ENCODE assay signal across 12 cellular contexts in the genomic region with DNA sequence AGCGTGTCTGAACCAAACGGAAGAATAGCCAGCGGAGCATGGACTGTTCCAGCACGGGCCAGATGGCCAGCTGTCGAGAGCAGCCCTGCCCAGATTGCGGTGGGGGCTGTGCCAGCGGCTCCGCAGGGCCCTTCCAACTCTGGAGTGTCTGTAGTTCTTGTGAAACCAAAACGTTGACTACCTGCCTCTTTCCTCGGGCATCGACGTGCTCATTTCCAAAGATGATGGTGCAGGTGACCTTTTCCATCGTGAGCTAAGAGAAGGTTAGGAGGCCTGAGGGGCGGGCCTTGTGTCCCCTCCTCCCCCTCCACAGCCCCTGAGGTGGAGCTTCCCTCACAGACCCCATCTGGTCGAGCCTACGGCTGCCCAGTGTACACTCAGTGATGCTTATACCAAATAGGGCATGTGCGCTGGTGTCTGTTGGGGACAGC. TPM values are rescaled to one million over a fixed set of nuclear protein-coding genes. Genes with fewer than 3 reads are reported as not detected.
DNase-seq lines count a peak whose midpoint lies in the region; ATAC-seq, FAIRE-seq and TF ChIP-seq lines count a peak whose summit lies in the region.
"Had no signal": no experiment of that assay in that cellular context is flagged by ENCODE, and none has a peak within 500 bp of the region (broad histone marks: within the 10 kb centered on the region; RNA-seq: fewer than 3 reads in every experiment).

No MANE protein-coding gene starts in this region.

- H3K27ac Mint-ChIP-seq in endodermal cell, result no peak overlapping the region
- no peak overlapping the region for H3K27ac Mint-ChIP-seq in MCF 10A (ENCODE audit: low read depth, unreplicated experiment)
- H3K27ac Mint-ChIP-seq: stimulated activated naive B cell treated with anti-CD40 and anti-IgM and Interleukin-4, amounts not matched to agents 10 μg/mL and 1 μg/mL and 100 μg/mL, for 72 hours had no signal

- no peak overlapping the region for H3K4me3 Mint-ChIP-seq in endodermal cell
- H3K4me3 Mint-ChIP-seq in MCF 10A (ENCODE audit: unreplicated experiment), result no peak overlapping the region
- H3K4me3 Mint-ChIP-seq: stimulated activated naive B cell treated with anti-CD40 and anti-IgM and Interleukin-4, amounts not matched to agents 10 μg/mL and 1 μg/mL and 100 μg/mL, for 72 hours had no signal

- TF ChIP-seq CTCF in endodermal cell (conservative IDR thresholded peaks at IDR 0.05), result no peak
- no peak for TF ChIP-seq CTCF in mucosa of descending colon (IDR thresholded peaks at IDR 0.05)
- TF ChIP-seq CTCF in brain microvascular endothelial cell (IDR thresholded peaks at IDR 0.05; ENCODE audit: low read depth, low read length, missing control alignments), result no peak
- no peak for TF ChIP-seq CTCF in MCF 10A (IDR thresholded peaks at IDR 0.05; ENCODE audit: unreplicated experiment)

- H3K36me3 Mint-ChIP-seq in endodermal cell (ENCODE audit: low read depth) (peaks cover 27% of the 10 kb centered on the region), MCF 10A (ENCODE audit: insufficient read depth, unreplicated experiment) (peaks cover 34% of the 10 kb centered on the region)

- no peaks in the 10 kb centered on the region for H3K27me3 Mint-ChIP-seq in endodermal cell (ENCODE audit: insufficient read depth)
- no peaks in the 10 kb centered on the region for H3K27me3 Mint-ChIP-seq in MCF 10A (ENCODE audit: insufficient read depth, unreplicated experiment)
- H3K27me3 Mint-ChIP-seq: stimulated activated naive B cell treated with anti-CD40 and anti-IgM and Interleukin-4, amounts not matched to agents 10 μg/mL and 1 μg/mL and 100 μg/mL, for 72 hours had no signal

- CTCF ChIA-PET in MCF 10A (lab: Yijun Ruan, JAX), result interaction anchor here (1.0 to 1.9 kb wide), 7 partner anchors 13 to 419 kb away, joined by 3 to 10 read pairs (median 4); a partner anchor contains a TSS

- H3K9ac ChIP-seq in endodermal cell (ENCODE audit: extremely low read depth, low read length, poor library complexity, severe bottlenecking), result no peak overlapping the region
- H3K9ac ChIP-seq: BLaER1 treated with 17β-estradiol and CSF1 and Interleukin-3, amounts not matched to agents 10 nM and 100 nM had no signal

- peak; percentile 49 for DNase-seq in AG08396 (ENCODE audit: low spot score)
- peak; percentile 38 for DNase-seq in NCI-H1694 treated with DMSO at 0.1 percent for 48 hours (lab: John Stamatoyannopoulos, UW)
- DNase-seq in endodermal cell, result no peak
- peak in 1 of 3 donors; percentile 53 for DNase-seq in mucosa of descending colon
- no peak for DNase-seq in GM19239 (ENCODE audit: insufficient read length, low spot score)
- DNase-seq in brain microvascular endothelial cell, result no peak
- no peak for DNase-seq in MCF 10A (ENCODE audit: unreplicated experiment)
- DNase-seq: stimulated activated CD4-positive, alpha-beta T cell treated with anti-CD3 and anti-CD28 coated beads, Interleukin-15, amount 100 ng/mL, for 24 hours; stimulated activated naive B cell treated with anti-CD40 and anti-IgM and Interleukin-4, amounts not matched to agents 10 μg/mL and 1 μg/mL and 100 μg/mL, for 72 hours; T-helper 2 cell had no signal

- POLR2A ChIA-PET in MCF 10A (lab: Yijun Ruan, JAX), result interaction anchor here (3.8 kb wide), 1 partner anchor 14 kb away, joined by 13 read pairs; no protein-coding TSS in a partner anchor

- peaks cover 21% of the 10 kb centered on the region for H3K36me3 ChIP-seq in endodermal cell (ENCODE audit: control insufficient read depth, insufficient read depth, low read length)
- peaks cover 4% of the 10 kb centered on the region for H3K36me3 ChIP-seq in mucosa of descending colon (ENCODE audit: low read depth)
- H3K36me3 ChIP-seq in brain microvascular endothelial cell (replicated peaks), result peaks cover 9% of the 10 kb centered on the region

- in situ Hi-C loops in brain microvascular endothelial cell (cut with HindIII; ENCODE audit: low pct_ligation_motif_present, low sequenced_read_pairs), result no loop called here

- no peaks in the 10 kb centered on the region for H3K4me1 ChIP-seq in endodermal cell (ENCODE audit: control insufficient read depth, insufficient read depth, low read length)
- peaks cover 38% of the 10 kb centered on the region for H3K4me1 ChIP-seq in mucosa of descending colon (ENCODE audit: low read depth)

- no peak overlapping the region for H3K4me3 ChIP-seq in endodermal cell (ENCODE audit: low read length)
- H3K4me3 ChIP-seq in mucosa of descending colon, result no peak overlapping the region
- H3K4me3 ChIP-seq in brain microvascular endothelial cell (ENCODE audit: low read depth, low read length), result no peak overlapping the region
- H3K4me3 ChIP-seq: BLaER1 treated with 17β-estradiol and CSF1 and Interleukin-3, amounts not matched to agents 10 nM and 100 nM had no signal

- ATAC-seq in mucosa of descending colon (peak; percentile 20), HG03354 (IDR thresholded peaks at IDR 0.05; ENCODE audit: poor library complexity, severe bottlenecking, unreplicated experiment) (no peak)
- ATAC-seq: stimulated activated naive B cell treated with anti-CD40 and anti-IgM and Interleukin-4, amounts not matched to agents 10 μg/mL and 1 μg/mL and 100 μg/mL, for 72 hours had no signal

- intact Hi-C loops in mucosa of descending colon (cut with DNase I, micrococcal nuclease), result no loop called here
- intact Hi-C loops in MCF 10A (cut with micrococcal nuclease), result no loop called here

- H3K4me1 Mint-ChIP-seq in endodermal cell, result peaks cover 14% of the 10 kb centered on the region
- H3K4me1 Mint-ChIP-seq in MCF 10A (ENCODE audit: insufficient read depth, unreplicated experiment), result peaks cover 10% of the 10 kb centered on the region

- no peaks in the 10 kb centered on the region for H3K9me3 Mint-ChIP-seq in endodermal cell
- no peaks in the 10 kb centered on the region for H3K9me3 Mint-ChIP-seq in MCF 10A (ENCODE audit: unreplicated experiment)
- H3K9me3 Mint-ChIP-seq: stimulated activated naive B cell treated with anti-CD40 and anti-IgM and Interleukin-4, amounts not matched to agents 10 μg/mL and 1 μg/mL and 100 μg/mL, for 72 hours had no signal

- no peaks in the 10 kb centered on the region for H3K27me3 ChIP-seq in endodermal cell (ENCODE audit: control insufficient read depth, insufficient read depth, low read length, poor library complexity, severe bottlenecking)
- H3K27me3 ChIP-seq in brain microvascular endothelial cell (replicated peaks), result no peaks in the 10 kb centered on the region
- H3K27me3 ChIP-seq: BLaER1 treated with 17β-estradiol and CSF1 and Interleukin-3, amounts not matched to agents 10 nM and 100 nM had no signal

- 94 to 98% methylated on average over 16 to 17 of the region's 17 CpGs for WGBS in endodermal cell (ENCODE audit: insufficient coverage in 1 of 2, insufficient read length in 1 of 2), 2 experiments

- no TSS peak for BruUV-seq in MCF 10A (replicated peaks; lab: Mats Ljungman, UMichigan)

- H3K27ac ChIP-seq in endodermal cell (ENCODE audit: low read depth, low read length) (peak overlapping the region; percentile 36), brain microvascular endothelial cell (no peak overlapping the region)
- H3K27ac ChIP-seq: BLaER1 treated with 17β-estradiol and CSF1 and Interleukin-3, amounts not matched to agents 10 nM and 100 nM had no signal

- FAIRE-seq in GM19239 (lab: Jason Lieb, UNC), result no peak

- no peaks in the 10 kb centered on the region for H3K9me3 ChIP-seq in endodermal cell (ENCODE audit: control insufficient read depth, low read length)
- no peaks in the 10 kb centered on the region for H3K9me3 ChIP-seq in mucosa of descending colon
- H3K9me3 ChIP-seq: BLaER1 treated with 17β-estradiol and CSF1 and Interleukin-3, amounts not matched to agents 10 nM and 100 nM had no signal

RNA-seq across cellular contexts. Expression of a gene that starts 12.9 kb away (rescaled TPM):
- total RNA-seq in endodermal cell (under 1 TPM in 1 of 2 donors, not detected in 1; 0.44 TPM), mucosa of descending colon (under 1 TPM in 1 of 3 donors, not detected in 2; 0.24 TPM), MCF 10A (2022) (0.12 and 0.21 TPM in 2 replicates)
- 0.18 TPM for polyA plus RNA-seq in endodermal cell (2013, experiment 1 of 2)
- 0.17 TPM for polyA plus RNA-seq in endodermal cell (2013, experiment 2 of 2)

RNA-seq across cellular contexts. Expression of a gene that starts 17.5 kb away (rescaled TPM):
- under 1 TPM in 1 of 2 donors, not detected in 1; 0.42 TPM for total RNA-seq in endodermal cell
- polyA plus RNA-seq in endodermal cell (2013, experiment 1 of 2), result 0.28 TPM
- polyA plus RNA-seq in endodermal cell (2013, experiment 2 of 2), result 0.17 TPM
- 1 to 10 TPM; 1.7 to 4.2 (median 2.4) TPM for total RNA-seq in mucosa of descending colon
- 1.7 and 3.2 TPM in 2 replicates for total RNA-seq in MCF 10A (2022)

RNA-seq across cellular contexts. Expression of a gene that starts 25.0 kb away (rescaled TPM):
- 10 to 100 TPM; 77.2 to 92.3 TPM for total RNA-seq in endodermal cell
- 29.9 TPM for polyA plus RNA-seq in endodermal cell (2013, experiment 1 of 2)
- polyA plus RNA-seq in endodermal cell (2013, experiment 2 of 2), result 27.4 TPM
- total RNA-seq in mucosa of descending colon, result 10 to 100 TPM; 50.7 to 55.7 (median 51.7) TPM
- 13.0 and 15.1 TPM in 2 replicates for total RNA-seq in MCF 10A (2022)

RNA-seq across cellular contexts. Expression of a gene that starts 37.0 kb away (rescaled TPM):
- total RNA-seq in endodermal cell (10 to 100 TPM; 26.9 to 33.7 TPM), mucosa of descending colon (1 to 10 TPM; 3.6 to 8.2 (median 4.1) TPM), MCF 10A (2022) (1.4 and 3.7 TPM in 2 replicates)
- polyA plus RNA-seq in endodermal cell (2013, experiment 1 of 2), result 35.1 TPM
- 28.9 TPM for polyA plus RNA-seq in endodermal cell (2013, experiment 2 of 2)

Comparison
In these comparisons a context has a peak if more than half of its experiments do, and no peak if none do; other contexts are left out.
1. DNase-seq: peak in AG08396 (single experiment) and NCI-H1694 treated with DMSO at 0.1 percent for 48 hours (single experiment); none in endodermal cell (single experiment), GM19239 (single experiment), brain microvascular endothelial cell (single experiment) and MCF 10A (single experiment).